ENCODE assay signal across 12 cellular contexts in genomic region chr2:173272895-173273294, GRCh38.
"Had no signal": no experiment of that assay in that cellular context is flagged by ENCODE, and none has a peak within 500 bp of the region (broad histone marks: within the 10 kb centered on the region; RNA-seq: fewer than 3 reads in every experiment).

No MANE protein-coding gene starts in this region.

- ATAC-seq: activated CD8-positive, alpha-beta memory T cell treated with anti-CD3 and anti-CD28 coated beads, Interleukin-2, amount 10 ng/mL, durations not matched to agents 7 days and 5 days; activated T-helper 17 cell treated with anti-CD3 and anti-CD28 coated beads, Interleukin-2, amount 50 U/mL, for 72 hours; body of pancreas; effector memory CD8-positive, alpha-beta T cell; natural killer cell; right cardiac atrium had no signal

- DNase-seq: activated CD4-positive, alpha-beta memory T cell treated with anti-CD3 and anti-CD28 coated beads, Interleukin-2, amount 10 ng/mL, durations not matched to agents 7 days and 5 days; activated CD4-positive, alpha-beta T cell treated with anti-CD3 and anti-CD28 coated beads for 48 hours; activated CD4-positive, CD25-positive, alpha-beta regulatory T cell; activated CD8-positive, alpha-beta memory T cell treated with anti-CD3 and anti-CD28 coated beads, Interleukin-2, amount 10 ng/mL, durations not matched to agents 7 days and 5 days; activated naive CD4-positive, alpha-beta T cell; body of pancreas; caudate nucleus; effector memory CD8-positive, alpha-beta T cell; natural killer cell; right cardiac atrium; trophoblast cell had no signal
